In the genomic region with DNA sequence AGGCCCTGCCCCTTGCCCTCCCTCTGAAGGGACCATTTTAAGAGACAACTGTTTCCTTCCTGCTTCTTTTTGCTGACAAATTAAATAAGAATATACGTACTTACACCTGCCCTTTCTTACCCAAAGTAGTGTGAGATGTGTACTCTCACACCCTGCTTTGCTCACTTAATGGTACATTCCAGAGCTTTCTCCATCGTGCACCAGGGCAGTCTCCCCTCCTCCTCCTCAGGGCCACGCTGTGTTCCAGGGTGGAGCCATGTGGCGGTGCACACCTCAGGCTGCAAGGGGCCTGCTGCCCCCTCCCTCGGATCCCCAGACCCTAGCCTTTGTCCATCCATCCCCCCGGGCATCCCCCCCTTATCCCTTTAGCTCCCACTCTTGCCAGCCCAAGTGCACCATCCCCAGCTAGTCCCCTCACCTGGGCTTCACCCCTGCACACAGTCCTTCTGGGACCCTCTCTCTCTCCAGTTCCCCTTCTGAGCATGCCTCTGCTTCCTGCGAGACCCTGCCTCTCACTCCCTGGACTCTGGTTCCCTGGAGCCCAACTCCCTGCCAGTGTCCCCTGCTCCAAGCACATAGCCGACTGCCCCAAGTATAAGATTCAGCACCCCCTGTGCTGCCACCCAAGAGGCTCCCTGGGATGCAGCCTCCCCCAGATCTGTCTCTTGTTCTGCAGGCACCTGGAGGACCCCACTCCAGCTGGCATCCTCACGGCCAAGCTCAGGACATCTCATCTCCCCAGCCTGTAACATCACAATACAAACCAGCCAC, we compare ENCODE assay signal across 1 cellular context.
TF ChIP-seq lines count a peak whose summit lies in the region.

No MANE protein-coding gene starts in this region.

TF ChIP-seq in HEK293, 187 proteins besides CTCF, POLR2A, EP300 and RAD21 (continued from another document):
- TF ChIP-seq, protein P1, sequence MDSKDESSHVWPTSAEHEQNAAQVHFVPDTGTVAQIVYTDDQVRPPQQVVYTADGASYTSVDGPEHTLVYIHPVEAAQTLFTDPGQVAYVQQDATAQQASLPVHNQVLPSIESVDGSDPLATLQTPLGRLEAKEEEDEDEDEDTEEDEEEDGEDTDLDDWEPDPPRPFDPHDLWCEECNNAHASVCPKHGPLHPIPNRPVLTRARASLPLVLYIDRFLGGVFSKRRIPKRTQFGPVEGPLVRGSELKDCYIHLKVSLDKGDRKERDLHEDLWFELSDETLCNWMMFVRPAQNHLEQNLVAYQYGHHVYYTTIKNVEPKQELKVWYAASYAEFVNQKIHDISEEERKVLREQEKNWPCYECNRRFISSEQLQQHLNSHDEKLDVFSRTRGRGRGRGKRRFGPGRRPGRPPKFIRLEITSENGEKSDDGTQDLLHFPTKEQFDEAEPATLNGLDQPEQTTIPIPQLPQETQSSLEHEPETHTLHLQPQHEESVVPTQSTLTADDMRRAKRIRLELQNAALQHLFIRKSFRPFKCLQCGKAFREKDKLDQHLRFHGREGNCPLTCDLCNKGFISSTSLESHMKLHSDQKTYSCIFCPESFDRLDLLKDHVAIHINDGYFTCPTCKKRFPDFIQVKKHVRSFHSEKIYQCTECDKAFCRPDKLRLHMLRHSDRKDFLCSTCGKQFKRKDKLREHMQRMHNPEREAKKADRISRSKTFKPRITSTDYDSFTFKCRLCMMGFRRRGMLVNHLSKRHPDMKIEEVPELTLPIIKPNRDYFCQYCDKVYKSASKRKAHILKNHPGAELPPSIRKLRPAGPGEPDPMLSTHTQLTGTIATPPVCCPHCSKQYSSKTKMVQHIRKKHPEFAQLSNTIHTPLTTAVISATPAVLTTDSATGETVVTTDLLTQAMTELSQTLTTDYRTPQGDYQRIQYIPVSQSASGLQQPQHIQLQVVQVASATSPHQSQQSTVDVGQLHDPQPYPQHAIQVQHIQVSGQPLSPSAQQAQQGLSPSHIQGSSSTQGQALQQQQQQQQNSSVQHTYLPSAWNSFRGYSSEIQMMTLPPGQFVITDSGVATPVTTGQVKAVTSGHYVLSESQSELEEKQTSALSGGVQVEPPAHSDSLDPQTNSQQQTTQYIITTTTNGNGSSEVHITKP (tag by site-specific recombination; IDR thresholded peaks at IDR 0.05), result peak; percentile 78
